4 cellular contexts compared by ENCODE assay signal in genomic region chr21:43130094-43130493, GRCh38. TPM values are rescaled to one million over a fixed set of nuclear protein-coding genes. Genes with fewer than 3 reads are reported as not detected.
"Had no signal": no experiment of that assay in that cellular context is flagged by ENCODE, and none has a peak within 500 bp of the region (broad histone marks: within the 10 kb centered on the region; RNA-seq: fewer than 3 reads in every experiment).

No MANE protein-coding gene starts in this region.

RNA-seq across cellular contexts. Expression of gene CRYAA, which starts 38.7 kb away (rescaled TPM):
- total RNA-seq: HT-29, HT1080, K562 had no signal
- polyA plus RNA-seq: IgD-negative memory B cell, K562 had no signal

RNA-seq across cellular contexts. Expression of gene CBS, which starts 54.5 kb away (rescaled TPM):
- total RNA-seq: HT-29 had no signal
- polyA plus RNA-seq: IgD-negative memory B cell had no signal
